9 cellular contexts compared by ENCODE assay signal in genomic region chr2:147182260-147182659, GRCh38.
DNase-seq lines count a peak whose midpoint lies in the region; ATAC-seq and TF ChIP-seq lines count a peak whose summit lies in the region.
"Had no signal": no experiment of that assay in that cellular context is flagged by ENCODE, and none has a peak within 500 bp of the region (broad histone marks: within the 10 kb centered on the region; RNA-seq: fewer than 3 reads in every experiment).

No MANE protein-coding gene starts in this region.

- H3K27ac ChIP-seq in osteoblast (ENCODE audit: low read depth, low read length) = no peak overlapping the region

- ATAC-seq in GM18867 (IDR thresholded peaks at IDR 0.05; ENCODE audit: unreplicated experiment) (peak; percentile 71), HG02884 (IDR thresholded peaks at IDR 0.05; ENCODE audit: unreplicated experiment) (peak; percentile 52)

- peak; percentile 23 for DNase-seq in activated CD4-positive, alpha-beta T cell treated with anti-CD3 and anti-CD28 coated beads for 1 hour
- DNase-seq in mucosa of gallbladder (ENCODE audit: low spot score) = peak; percentile 33
- no peak for DNase-seq in T1000 (lab: John Stamatoyannopoulos, UW)
- DNase-seq in anterior cingulate cortex (lab: John Stamatoyannopoulos, UW) = no peak
- no peak for DNase-seq in osteoblast (ENCODE audit: insufficient read length, low spot score, missing footprints)
- DNase-seq in GM03348 (ENCODE audit: low spot score) = no peak

- H4K20me1 ChIP-seq in osteoblast (ENCODE audit: insufficient read depth, low read length) = no peaks in the 10 kb centered on the region

- no peak overlapping the region for H3K4me2 ChIP-seq in osteoblast (ENCODE audit: insufficient read depth, low read length)

- no peaks in the 10 kb centered on the region for H3K9me3 ChIP-seq in osteoblast (ENCODE audit: low read depth, low read length)

- H3K4me1 ChIP-seq in osteoblast (ENCODE audit: insufficient read depth, low read length) = no peaks in the 10 kb centered on the region

- H3K4me3 ChIP-seq in osteoblast (ENCODE audit: insufficient read depth, low read length) = no peak overlapping the region
- H3K4me3 ChIP-seq: skin epidermis had no signal

- H3K79me2 ChIP-seq in osteoblast (ENCODE audit: insufficient read depth, low read length) = no peaks in the 10 kb centered on the region

- H3K27me3 ChIP-seq in osteoblast (ENCODE audit: insufficient read depth, low read length) = no peaks in the 10 kb centered on the region

- no peak overlapping the region for H2AFZ ChIP-seq in osteoblast (ENCODE audit: low read length)

- no peak for TF ChIP-seq CTCF in osteoblast (IDR thresholded peaks at IDR 0.05; ENCODE audit: extremely low read depth, low read depth, low read length)

- no peaks in the 10 kb centered on the region for H3K36me3 ChIP-seq in osteoblast (ENCODE audit: insufficient read depth, low read length)

Comparison
In these comparisons a context has a peak if more than half of its experiments do, and no peak if none do; other contexts are left out.
1. DNase-seq: peak in activated CD4-positive, alpha-beta T cell treated with anti-CD3 and anti-CD28 coated beads for 1 hour (single experiment) and mucosa of gallbladder (single experiment); none in T1000 (single experiment), anterior cingulate cortex (0 of 58), osteoblast (single experiment) and GM03348 (single experiment).